16 cellular contexts compared by ENCODE assay signal in genomic region chr21:45536301-45537081, GRCh38. TPM values are rescaled to one million over a fixed set of nuclear protein-coding genes. Genes with fewer than 3 reads are reported as not detected.
DNase-seq lines count a peak whose midpoint lies in the region; ATAC-seq and TF ChIP-seq lines count a peak whose summit lies in the region.
"Had no signal": no experiment of that assay in that cellular context is flagged by ENCODE, and none has a peak within 500 bp of the region (broad histone marks: within the 10 kb centered on the region; RNA-seq: fewer than 3 reads in every experiment).

No MANE protein-coding gene starts in this region.

- CTCF ChIA-PET in activated naive CD4-positive, alpha-beta T cell treated with anti-CD3 and anti-CD28 coated beads, Interleukin-2, amount 10 ng/mL, durations not matched to agents 7 days and 5 days (lab: Charles Lee) = no interaction called here
- CTCF ChIA-PET in activated naive CD4-positive, alpha-beta T cell treated with anti-CD3 and anti-CD28 coated beads for 36 hours (lab: Charles Lee) = no interaction called here

- intact Hi-C loops in activated naive CD4-positive, alpha-beta T cell treated with anti-CD3 and anti-CD28 coated beads for 36 hours (cut with micrococcal nuclease) = no loop called here
- intact Hi-C loops in right lobe of liver (cut with DNase I) (no loop called here), thyroid gland (cut with DNase I) (no loop called here), testis (cut with DNase I; ENCODE audit: low total_unique reads) (no loop called here)

- no peaks in the 10 kb centered on the region for H3K27me3 Mint-ChIP-seq in activated naive CD4-positive, alpha-beta T cell treated with anti-CD3 and anti-CD28 coated beads, Interleukin-2, amount 10 ng/mL, durations not matched to agents 7 days and 5 days
- H3K27me3 Mint-ChIP-seq in activated naive CD4-positive, alpha-beta T cell treated with anti-CD3 and anti-CD28 coated beads for 36 hours (ENCODE audit: low read depth) = no peaks in the 10 kb centered on the region
- no peaks in the 10 kb centered on the region for H3K27me3 Mint-ChIP-seq in brain

- H3K4me1 ChIP-seq in right lobe of liver (peaks cover 0 to 32% (median 18%) of the 10 kb centered on the region in 4 donors), thyroid gland (peaks cover 14 to 15% of the 10 kb centered on the region in 2 donors), testis (peaks cover 21% of the 10 kb centered on the region)

- WGBS in right lobe of liver (ENCODE audit: insufficient coverage, low coverage, low lambda C conversion rate, missing lambda C conversion rate) = 100% methylated on average over 4 of the region's 31 CpGs
- WGBS in thyroid gland, 2 donors = 90 to 95% methylated on average over 25 to 31 of the region's 31 CpGs
- 94 to 96% methylated on average over 21 to 31 of the region's 31 CpGs for WGBS in testis, 2 donors

- no peak for ATAC-seq in right lobe of liver
- ATAC-seq in GM19035 (IDR thresholded peaks at IDR 0.05; ENCODE audit: unreplicated experiment) = no peak

- H3K4me3 Mint-ChIP-seq in activated naive CD4-positive, alpha-beta T cell treated with anti-CD3 and anti-CD28 coated beads, Interleukin-2, amount 10 ng/mL, durations not matched to agents 7 days and 5 days = no peak overlapping the region
- no peak overlapping the region for H3K4me3 Mint-ChIP-seq in activated naive CD4-positive, alpha-beta T cell treated with anti-CD3 and anti-CD28 coated beads for 36 hours
- H3K4me3 Mint-ChIP-seq in brain = peak overlapping the region in 1 of 5 experiments; percentile 49
- H3K4me3 Mint-ChIP-seq: T-helper 1 cell treated with Interleukin-12 subunit alpha and Interleukin-12 subunit beta and Interleukin-4 antibody, amounts not matched to agents 30 μg/mL and 1 μg/mL, for 36 hours had no signal

- H3K27ac ChIP-seq in right lobe of liver (peak overlapping the region in 1 of 3 donors; percentile 67), thyroid gland (no peak overlapping the region), testis (no peak overlapping the region)
- H3K27ac ChIP-seq: tibial artery had no signal

- no peak for DNase-seq in activated naive CD4-positive, alpha-beta T cell treated with anti-CD3 and anti-CD28 coated beads, Interleukin-2, amount 10 ng/mL, durations not matched to agents 7 days and 5 days
- no peak for DNase-seq in activated naive CD4-positive, alpha-beta T cell treated with anti-CD3 and anti-CD28 coated beads for 36 hours
- DNase-seq in right lobe of liver (peak in 2 of 3 donors; percentile 48 to 55), thyroid gland (peak; percentile 0 to 1), NCI-H2227 (lab: John Stamatoyannopoulos, UW; ENCODE audit: unreplicated experiment) (no peak), testis (no peak)
- DNase-seq: activated CD4-positive, alpha-beta T cell treated with anti-CD3 and anti-CD28 coated beads, Interleukin-2, amount 50 U/mL, for 4 hours; dermis blood vessel endothelial cell; DMS53; NCI-H1092; NCI-H446 had no signal

- TF ChIP-seq CTCF in brain (conservative IDR thresholded peaks at IDR 0.05) = no peak
- no peak for TF ChIP-seq CTCF in right lobe of liver (IDR thresholded peaks at IDR 0.05)
- TF ChIP-seq CTCF in thyroid gland (IDR thresholded peaks at IDR 0.05) = no peak
- TF ChIP-seq CTCF in testis (IDR thresholded peaks at IDR 0.05) = no peak

- no peaks in the 10 kb centered on the region for H3K9me3 Mint-ChIP-seq in activated naive CD4-positive, alpha-beta T cell treated with anti-CD3 and anti-CD28 coated beads, Interleukin-2, amount 10 ng/mL, durations not matched to agents 7 days and 5 days
- H3K9me3 Mint-ChIP-seq in activated naive CD4-positive, alpha-beta T cell treated with anti-CD3 and anti-CD28 coated beads for 36 hours = no peaks in the 10 kb centered on the region
- H3K9me3 Mint-ChIP-seq in brain = no peaks in the 10 kb centered on the region
- H3K9me3 Mint-ChIP-seq: T-helper 1 cell treated with Interleukin-12 subunit alpha and Interleukin-12 subunit beta and Interleukin-4 antibody, amounts not matched to agents 30 μg/mL and 1 μg/mL, for 36 hours had no signal

- TF ChIP-seq POLR2A in right lobe of liver (IDR thresholded peaks at IDR 0.05) (no peak), thyroid gland (IDR thresholded peaks at IDR 0.05) (no peak), testis (IDR thresholded peaks at IDR 0.05) (no peak)

- no peaks in the 10 kb centered on the region for H3K27me3 ChIP-seq in right lobe of liver
- H3K27me3 ChIP-seq in thyroid gland = no peaks in the 10 kb centered on the region
- H3K27me3 ChIP-seq in testis = no peaks in the 10 kb centered on the region

- H3K4me3 ChIP-seq in right lobe of liver = no peak overlapping the region
- H3K4me3 ChIP-seq in thyroid gland (replicated peaks in 1 of 3) = no peak overlapping the region
- H3K4me3 ChIP-seq in testis = no peak overlapping the region
- H3K4me3 ChIP-seq: skin epidermis, tibial artery had no signal

- H3K36me3 ChIP-seq in right lobe of liver (no peaks in the 10 kb centered on the region), thyroid gland (no peaks in the 10 kb centered on the region), testis (ENCODE audit: low read depth, missing control alignments) (no peaks in the 10 kb centered on the region)

- H3K27ac Mint-ChIP-seq in activated naive CD4-positive, alpha-beta T cell treated with anti-CD3 and anti-CD28 coated beads, Interleukin-2, amount 10 ng/mL, durations not matched to agents 7 days and 5 days = peak overlapping the region; percentile 58
- H3K27ac Mint-ChIP-seq in activated naive CD4-positive, alpha-beta T cell treated with anti-CD3 and anti-CD28 coated beads for 36 hours = no peak overlapping the region
- peak overlapping the region in 3 of 5 experiments; percentile 75 to 85 (median 85) for H3K27ac Mint-ChIP-seq in brain
- H3K27ac Mint-ChIP-seq: T-helper 1 cell treated with Interleukin-12 subunit alpha and Interleukin-12 subunit beta and Interleukin-4 antibody, amounts not matched to agents 30 μg/mL and 1 μg/mL, for 36 hours had no signal

- peaks cover 37% of the 10 kb centered on the region for H3K4me1 Mint-ChIP-seq in activated naive CD4-positive, alpha-beta T cell treated with anti-CD3 and anti-CD28 coated beads, Interleukin-2, amount 10 ng/mL, durations not matched to agents 7 days and 5 days
- peaks cover 42% of the 10 kb centered on the region for H3K4me1 Mint-ChIP-seq in activated naive CD4-positive, alpha-beta T cell treated with anti-CD3 and anti-CD28 coated beads for 36 hours (ENCODE audit: low read depth)
- peaks cover 40% of the 10 kb centered on the region for H3K4me1 Mint-ChIP-seq in brain

- H3K9me3 ChIP-seq in right lobe of liver = no peaks in the 10 kb centered on the region
- no peaks in the 10 kb centered on the region for H3K9me3 ChIP-seq in thyroid gland
- no peaks in the 10 kb centered on the region for H3K9me3 ChIP-seq in testis
- H3K9me3 ChIP-seq: tibial artery had no signal

- H3K36me3 Mint-ChIP-seq in activated naive CD4-positive, alpha-beta T cell treated with anti-CD3 and anti-CD28 coated beads, Interleukin-2, amount 10 ng/mL, durations not matched to agents 7 days and 5 days = peaks cover 23% of the 10 kb centered on the region
- peaks cover 24% of the 10 kb centered on the region for H3K36me3 Mint-ChIP-seq in activated naive CD4-positive, alpha-beta T cell treated with anti-CD3 and anti-CD28 coated beads for 36 hours (ENCODE audit: low read depth)
- peaks cover 14% of the 10 kb centered on the region for H3K36me3 Mint-ChIP-seq in brain

RNA-seq across cellular contexts. Expression of gene SLC19A1, which starts 5.7 kb away (rescaled TPM):
- total RNA-seq in activated naive CD4-positive, alpha-beta T cell treated with anti-CD3 and anti-CD28 coated beads for 36 hours = 10 to 100 TPM; 32.2 to 33.0 TPM
- polyA plus RNA-seq in brain (ENCODE audit: insufficient read depth, low read depth, low replicate concordance) (18.1 TPM), testis (ENCODE audit: insufficient read depth, low read depth, low replicate concordance) (5.5 TPM)
- total RNA-seq in right lobe of liver (10 to 100 TPM in 4 of 6 experiments, 1 to 10 TPM in 2; 4.5 to 24.5 (median 15.7) TPM), thyroid gland (10 to 100 TPM in 3 of 4 donors, 1 to 10 TPM in 1; 7.6 to 15.5 (median 12.2) TPM), testis (10 to 100 TPM; 15.7 to 17.4 TPM)

Comparison
In these comparisons a context has a peak if more than half of its experiments do, and no peak if none do; other contexts are left out.
1. DNase-seq: peak in right lobe of liver (2 of 3) and thyroid gland (2 of 2); none in activated naive CD4-positive, alpha-beta T cell treated with anti-CD3 and anti-CD28 coated beads, Interleukin-2, amount 10 ng/mL, durations not matched to agents 7 days and 5 days (single experiment), activated naive CD4-positive, alpha-beta T cell treated with anti-CD3 and anti-CD28 coated beads for 36 hours (single experiment), NCI-H2227 (single experiment) and testis (single experiment).